ENCODE assay signal across 8 cellular contexts in the genomic region with DNA sequence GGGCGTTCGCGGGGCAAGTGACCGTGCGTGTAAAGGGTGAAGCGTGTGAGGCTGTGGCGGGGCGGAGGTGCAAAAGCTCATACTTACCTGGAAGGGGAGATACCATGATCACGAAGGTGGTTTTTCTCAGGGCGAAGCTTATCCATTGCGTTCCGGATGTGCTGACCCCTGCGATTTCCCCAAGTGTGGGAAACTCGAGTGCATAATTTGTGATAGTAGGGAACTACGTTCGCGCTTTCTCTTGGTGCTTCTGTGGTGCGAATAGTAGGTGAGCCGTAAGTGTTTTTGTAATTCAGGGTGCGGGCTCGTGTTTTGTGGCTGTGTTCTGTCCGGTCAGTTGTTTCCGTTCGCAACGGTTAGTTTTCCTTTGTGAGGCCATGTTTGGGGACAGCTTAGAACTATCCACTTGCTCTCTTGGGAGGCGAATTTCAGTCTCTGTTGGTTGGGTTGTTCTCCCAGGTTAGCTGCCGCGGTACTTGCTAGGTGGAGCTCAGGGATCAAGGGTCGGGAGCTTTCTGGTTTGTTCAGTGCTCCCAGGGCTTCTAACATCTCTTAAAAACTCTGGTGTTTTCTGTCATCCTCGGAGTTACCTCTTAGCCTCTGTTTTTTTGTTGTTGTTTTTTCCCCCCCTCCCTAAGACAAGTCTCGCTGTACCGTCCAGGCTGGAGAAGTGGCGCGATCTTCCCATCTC. TPM values are rescaled to one million over a fixed set of nuclear protein-coding genes. Genes with fewer than 3 reads are reported as not detected.
A peak's percentile ranks its signal among the peaks of the same experiment; 100 is the strongest.
DNase-seq lines count a peak whose midpoint lies in the region; ATAC-seq, FAIRE-seq and TF ChIP-seq lines count a peak whose summit lies in the region.
"Not testable (repeated sequence)": the region's sequence is repeated elsewhere in the genome, so short reads cannot be mapped to it uniquely, and the experiment has no call there.

No MANE protein-coding gene starts in this region.

- H3K27ac ChIP-seq in esophagus squamous epithelium = peak overlapping the region; percentile 75 to 92 (median 90)

- peak; percentile 98 for TF ChIP-seq POLR2A in H54 (IDR thresholded peaks at IDR 0.05; ENCODE audit: low read depth, low read length)
- TF ChIP-seq POLR2A in esophagus squamous epithelium (IDR thresholded peaks at IDR 0.05) = peak in 3 of 4 donors; percentile 59 to 98 (median 96)

- peak; percentile 53 for FAIRE-seq in H54 (lab: Jason Lieb, UNC)

- H3K4me1 Mint-ChIP-seq in natural killer cell = peaks cover 19% of the 10 kb centered on the region in 2 donors

- H3K27ac Mint-ChIP-seq in natural killer cell = peak overlapping the region; percentile 95 to 97

- not testable (repeated sequence) for H3K4me1 ChIP-seq in esophagus squamous epithelium

- peak; percentile 65 to 84 (median 75) for ATAC-seq in natural killer cell

- intact Hi-C loops in esophagus squamous epithelium (cut with DNase I); natural killer cell (cut with micrococcal nuclease): not testable (repeated sequence)

- H3K4me3 ChIP-seq in esophagus squamous epithelium = peak overlapping the region; percentile 23 to 63 (median 52)

- H3K36me3 Mint-ChIP-seq in natural killer cell = not testable (repeated sequence)

- not testable (repeated sequence) for H3K9me3 Mint-ChIP-seq in natural killer cell

- H3K27me3 ChIP-seq in esophagus squamous epithelium = not testable (repeated sequence)

- WGBS in esophagus squamous epithelium, 2 donors = 1% methylated on average over 18 to 24 of the region's 34 CpGs

- not testable (repeated sequence) for H3K9me3 ChIP-seq in esophagus squamous epithelium

- peak; percentile 98 for DNase-seq in EL
- DNase-seq in H54 (ENCODE audit: insufficient read length, low spot score) = peak; percentile 43
- peak; percentile 98 for DNase-seq in M059J (ENCODE audit: low read depth)
- peak; percentile 99 for DNase-seq in RKO (ENCODE audit: low spot score)
- peak; percentile 59 for DNase-seq in activated T-helper 1 cell treated with Interleukin-2 at 50 U/mL for 16 hours (ENCODE audit: low read depth)
- DNase-seq in esophagus squamous epithelium (lab: John Stamatoyannopoulos, UW) = not testable (repeated sequence)
- DNase-seq in natural killer cell = peak; percentile 63
- DNase-seq in stimulated activated CD8-positive, alpha-beta memory T cell treated with anti-CD3 and anti-CD28 coated beads, Interleukin-7, amount 100 ng/mL, for 48 hours (ENCODE audit: extremely low read depth in 1 of 2, low read depth in 1 of 2) = peak; percentile 68 to 87

- peak in 2 of 6 experiments; percentile 14 to 23 for TF ChIP-seq CTCF in esophagus squamous epithelium (IDR thresholded peaks at IDR 0.05)
- TF ChIP-seq CTCF in natural killer cell (IDR thresholded peaks at IDR 0.05) = not testable (repeated sequence)

- not testable (repeated sequence) for H3K27me3 Mint-ChIP-seq in natural killer cell (ENCODE audit: low read depth in 2 of 2)

- H3K36me3 ChIP-seq in esophagus squamous epithelium = not testable (repeated sequence)

- H3K4me3 Mint-ChIP-seq in natural killer cell = peak overlapping the region; percentile 97

RNA-seq across cellular contexts. Expression of gene PPIAL4D, which starts 39.2 kb away (rescaled TPM):
- total RNA-seq in M059J (2014; rRNA removed; shearing (Covaris generic)) = not detected in 2 replicates
- total RNA-seq in esophagus squamous epithelium (not detected), natural killer cell (not detected)
